16 cellular contexts compared by ENCODE assay signal in genomic region chr22:45420539-45420938, GRCh38. TPM values are rescaled to one million over a fixed set of nuclear protein-coding genes. Genes with fewer than 3 reads are reported as not detected.
DNase-seq lines count a peak whose midpoint lies in the region; ATAC-seq lines count a peak whose summit lies in the region.
"Had no signal": no experiment of that assay in that cellular context is flagged by ENCODE, and none has a peak within 500 bp of the region (broad histone marks: within the 10 kb centered on the region; RNA-seq: fewer than 3 reads in every experiment).

No MANE protein-coding gene starts in this region.

- peak; percentile 32 for DNase-seq in activated CD8-positive, alpha-beta memory T cell treated with anti-CD3 and anti-CD28 coated beads, Interleukin-2, amount 50 U/mL, for 48 hours
- DNase-seq in activated CD8-positive, alpha-beta memory T cell treated with anti-CD3 and anti-CD28 coated beads, Interleukin-2, amount 50 U/mL, for 4 hours, result no peak
- DNase-seq in activated CD8-positive, alpha-beta T cell treated with anti-CD3 and anti-CD28 coated beads, Interleukin-2, amount 10 ng/mL, durations not matched to agents 7 days and 5 days, result no peak
- peak; percentile 22 for DNase-seq in mesenteric fat pad (ENCODE audit: low spot score)
- peak; percentile 28 for DNase-seq in ureter (ENCODE audit: low spot score)
- DNase-seq in GM19240 (ENCODE audit: insufficient read length, low spot score), result no peak
- DNase-seq: 8988T; AML-193; Calu3; CD4-positive, CD25-positive, alpha-beta regulatory T cell; DMS 273 treated with DMSO at 0.1 percent for 48 hours; HCEC 1CT; HFFc6 had no signal

- peaks cover 5% of the 10 kb centered on the region for H3K4me1 Mint-ChIP-seq in activated CD8-positive, alpha-beta T cell treated with anti-CD3 and anti-CD28 coated beads, Interleukin-2, amount 10 ng/mL, durations not matched to agents 7 days and 5 days (ENCODE audit: low read depth)
- H3K4me1 Mint-ChIP-seq: CD4-positive, CD25-positive, alpha-beta regulatory T cell had no signal

- CTCF ChIA-PET in activated CD8-positive, alpha-beta T cell treated with anti-CD3 and anti-CD28 coated beads, Interleukin-2, amount 10 ng/mL, durations not matched to agents 7 days and 5 days (lab: Charles Lee), result no interaction called here

- no peaks in the 10 kb centered on the region for H3K9me3 Mint-ChIP-seq in activated CD8-positive, alpha-beta T cell treated with anti-CD3 and anti-CD28 coated beads, Interleukin-2, amount 10 ng/mL, durations not matched to agents 7 days and 5 days (ENCODE audit: insufficient read depth)
- H3K9me3 Mint-ChIP-seq: HFFc6 had no signal

- POLR2A ChIA-PET in activated CD8-positive, alpha-beta T cell treated with anti-CD3 and anti-CD28 coated beads, Interleukin-2, amount 10 ng/mL, durations not matched to agents 7 days and 5 days (lab: Charles Lee), result interaction anchor here (1.0 kb wide), 1 partner anchor 14 kb away, joined by 3 read pairs; no protein-coding TSS in a partner anchor

- ATAC-seq in activated CD8-positive, alpha-beta T cell treated with anti-CD3 and anti-CD28 coated beads, Interleukin-2, amount 10 ng/mL, durations not matched to agents 7 days and 5 days, result peak; percentile 30
- ATAC-seq in HG03135 (IDR thresholded peaks at IDR 0.05; ENCODE audit: unreplicated experiment), result no peak

- no peaks in the 10 kb centered on the region for H3K27me3 Mint-ChIP-seq in activated CD8-positive, alpha-beta T cell treated with anti-CD3 and anti-CD28 coated beads, Interleukin-2, amount 10 ng/mL, durations not matched to agents 7 days and 5 days (ENCODE audit: low read depth)
- H3K27me3 Mint-ChIP-seq: CD4-positive, CD25-positive, alpha-beta regulatory T cell had no signal

- no peak overlapping the region for H3K27ac Mint-ChIP-seq in activated CD8-positive, alpha-beta T cell treated with anti-CD3 and anti-CD28 coated beads, Interleukin-2, amount 10 ng/mL, durations not matched to agents 7 days and 5 days
- H3K27ac Mint-ChIP-seq: CD4-positive, CD25-positive, alpha-beta regulatory T cell; HFFc6 had no signal

- no peak overlapping the region for H3K4me3 Mint-ChIP-seq in activated CD8-positive, alpha-beta T cell treated with anti-CD3 and anti-CD28 coated beads, Interleukin-2, amount 10 ng/mL, durations not matched to agents 7 days and 5 days
- H3K4me3 Mint-ChIP-seq: CD4-positive, CD25-positive, alpha-beta regulatory T cell; HFFc6 had no signal

- H3K36me3 Mint-ChIP-seq in activated CD8-positive, alpha-beta T cell treated with anti-CD3 and anti-CD28 coated beads, Interleukin-2, amount 10 ng/mL, durations not matched to agents 7 days and 5 days (ENCODE audit: low read depth), result peaks cover 32% of the 10 kb centered on the region
- H3K36me3 Mint-ChIP-seq: CD4-positive, CD25-positive, alpha-beta regulatory T cell had no signal

RNA-seq across cellular contexts. Expression of gene RIBC2, which starts 7.0 kb away (rescaled TPM):
- total RNA-seq in activated CD8-positive, alpha-beta T cell treated with anti-CD3 and anti-CD28 coated beads, Interleukin-2, amount 10 ng/mL, durations not matched to agents 7 days and 5 days, result 10 to 100 TPM; 13.4 to 13.5 TPM
- total RNA-seq in mesenteric fat pad, result not detected
- total RNA-seq in ureter, result 2.1 TPM
- total RNA-seq: H4 had no signal

RNA-seq across cellular contexts. Expression of gene SMC1B, which starts 7.1 kb away (rescaled TPM):
- 1 to 10 TPM; 1.6 to 2.1 TPM for total RNA-seq in activated CD8-positive, alpha-beta T cell treated with anti-CD3 and anti-CD28 coated beads, Interleukin-2, amount 10 ng/mL, durations not matched to agents 7 days and 5 days
- total RNA-seq in mesenteric fat pad (not detected), ureter (0.21 TPM)
- total RNA-seq: Calu3; CD4-positive, CD25-positive, alpha-beta regulatory T cell; Daoy; H4 had no signal

Comparison
In these comparisons a context has a peak if more than half of its experiments do, and no peak if none do; other contexts are left out.
1. DNase-seq: peak in activated CD8-positive, alpha-beta memory T cell treated with anti-CD3 and anti-CD28 coated beads, Interleukin-2, amount 50 U/mL, for 48 hours (single experiment), mesenteric fat pad (single experiment) and ureter (single experiment); none in activated CD8-positive, alpha-beta memory T cell treated with anti-CD3 and anti-CD28 coated beads, Interleukin-2, amount 50 U/mL, for 4 hours (single experiment), activated CD8-positive, alpha-beta T cell treated with anti-CD3 and anti-CD28 coated beads, Interleukin-2, amount 10 ng/mL, durations not matched to agents 7 days and 5 days (single experiment) and GM19240 (single experiment).